16 cellular contexts compared by ENCODE assay signal in the genomic region with DNA sequence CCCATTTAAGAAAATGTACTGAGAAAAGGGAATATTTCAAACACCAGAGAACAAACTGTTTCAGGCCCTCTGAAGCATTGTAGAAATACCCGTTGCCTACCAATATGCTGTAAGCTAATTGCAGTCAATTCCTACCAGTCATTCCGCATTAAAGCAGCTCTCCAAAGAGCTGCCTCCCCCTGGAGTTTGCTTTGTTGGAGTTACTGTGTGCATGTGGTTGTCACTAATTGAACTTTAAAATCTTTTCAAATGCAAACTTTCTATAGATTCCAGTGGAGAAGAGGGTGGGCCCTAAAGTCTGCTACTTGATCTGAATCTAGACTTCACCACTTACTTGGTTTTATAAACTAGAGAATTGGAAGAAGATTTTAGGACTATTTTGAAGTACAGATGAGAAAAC.
DNase-seq lines count a peak whose midpoint lies in the region; TF ChIP-seq lines count a peak whose summit lies in the region.
"Had no signal": no experiment of that assay in that cellular context is flagged by ENCODE, and none has a peak within 500 bp of the region (broad histone marks: within the 10 kb centered on the region; RNA-seq: fewer than 3 reads in every experiment).

No MANE protein-coding gene starts in this region.

- 0 out of 2 replicates have a peak, but pooled peaks cover 4% of the 10 kb centered on the region for H3F3A ChIP-seq in OCI-LY1 (ENCODE audit: insufficient read depth, low read length)

- H3K4me3 Mint-ChIP-seq in CD4-positive, alpha-beta memory T cell = peak overlapping the region in 1 of 8 donors; percentile 56

- no peaks in the 10 kb centered on the region for H3K9me3 ChIP-seq in CD4-positive, alpha-beta memory T cell (ENCODE audit: control insufficient read depth in 1 of 2, low read length in 2 of 2)
- no peaks in the 10 kb centered on the region for H3K9me3 ChIP-seq in OCI-LY1 (ENCODE audit: low read length)

- H3K9ac ChIP-seq in OCI-LY1 (ENCODE audit: low read length) (no peak overlapping the region), rectal smooth muscle tissue (ENCODE audit: low read length) (no peak overlapping the region)

- H3K27ac Mint-ChIP-seq in CD4-positive, alpha-beta memory T cell = peak overlapping the region; percentile 10 to 97 (median 65)

- no peak overlapping the region for H3K27ac ChIP-seq in CD4-positive, alpha-beta memory T cell (ENCODE audit: low read depth, low read length)
- H3K27ac ChIP-seq in OCI-LY1 (ENCODE audit: low read depth, low read length, poor library complexity, severe bottlenecking) (peak overlapping the region; percentile 9), rectal smooth muscle tissue (ENCODE audit: low read depth, low read length) (peak overlapping the region; percentile 21), dorsolateral prefrontal cortex (peak overlapping the region in 13 of 59 donors; percentile 26 to 90 (median 82))

- DNase-seq in CD4-positive, alpha-beta memory T cell = no peak
- peak; percentile 46 for DNase-seq in iPS DF 4.7 (ENCODE audit: extremely low read depth, low spot score)
- DNase-seq in GM13976 (ENCODE audit: low spot score) = no peak
- DNase-seq in RKO (ENCODE audit: low spot score) = no peak
- DNase-seq in dorsolateral prefrontal cortex = no peak
- DNase-seq in GF-D8 (lab: John Stamatoyannopoulos, UW) = no peak
- DNase-seq: activated naive CD8-positive, alpha-beta T cell treated with anti-CD3 and anti-CD28 coated beads, Interleukin-2, amount 50 U/mL, for 24 hours; caudate nucleus; foreskin fibroblast; NCI-H146; NCI-H446 treated with DMSO at 0.1 percent for 48 hours; OCI-M1; posterior cingulate gyrus; stimulated activated naive CD8-positive, alpha-beta T cell treated with anti-CD3 and anti-CD28 coated beads, Interleukin-15, amount 100 ng/mL, for 72 hours had no signal

- no peak overlapping the region for H3K4me3 ChIP-seq in CD4-positive, alpha-beta memory T cell (ENCODE audit: low read length in 2 of 2)
- no peak overlapping the region for H3K4me3 ChIP-seq in OCI-LY1 (ENCODE audit: low read depth, low read length, poor library complexity, severe bottlenecking)
- H3K4me3 ChIP-seq in rectal smooth muscle tissue (ENCODE audit: low read length) = no peak overlapping the region
- H3K4me3 ChIP-seq in dorsolateral prefrontal cortex = no peak overlapping the region

- H3K27me3 ChIP-seq in CD4-positive, alpha-beta memory T cell (ENCODE audit: insufficient read depth, low read length) = no peaks in the 10 kb centered on the region
- no peaks in the 10 kb centered on the region for H3K27me3 ChIP-seq in OCI-LY1 (ENCODE audit: insufficient read depth, low read length)
- no peaks in the 10 kb centered on the region for H3K27me3 ChIP-seq in rectal smooth muscle tissue (ENCODE audit: control insufficient read depth, insufficient read depth, low read length)
- H3K27me3 ChIP-seq in dorsolateral prefrontal cortex = no peaks in the 10 kb centered on the region

- CTCF ChIA-PET in CD4-positive, alpha-beta memory T cell (lab: Charles Lee; ENCODE audit: partially characterized antibody) = interaction anchor here (2.5 kb wide), 1 partner anchor 53 kb away, joined by 10 read pairs; no protein-coding TSS in a partner anchor

- no peaks in the 10 kb centered on the region for H3K9me2 ChIP-seq in OCI-LY1 (ENCODE audit: low read depth, low read length)

- H4K20me1 ChIP-seq in OCI-LY1 (ENCODE audit: insufficient read depth, low read length) = no peaks in the 10 kb centered on the region

- no peaks in the 10 kb centered on the region for H3K79me2 ChIP-seq in OCI-LY1 (ENCODE audit: insufficient read depth, low read length)

- intact Hi-C loops in CD4-positive, alpha-beta memory T cell (cut with micrococcal nuclease) = loop anchor here (5.0 kb wide), 2 partner anchors 129 to 956 kb away; partner anchors contain the start of genes FGD6 and VEZT
- intact Hi-C loops in dorsolateral prefrontal cortex (cut with DNase I) = loop anchor here in 1 of 2 donors (5.0 kb wide), 2 partner anchors 114 to 196 kb away; partner anchors contain the start of genes CEP83 and PLXNC1

- POLR2A ChIA-PET in CD4-positive, alpha-beta memory T cell (lab: Charles Lee; ENCODE audit: partially characterized antibody) = interaction anchor here (3.6 kb wide), 1 partner anchor 53 kb away, joined by 30 read pairs; no protein-coding TSS in a partner anchor

- peaks cover 28 to 51% of the 10 kb centered on the region in 2 donors for H3K36me3 Mint-ChIP-seq in CD4-positive, alpha-beta memory T cell

- H3K27me3 Mint-ChIP-seq in CD4-positive, alpha-beta memory T cell = no peaks in the 10 kb centered on the region
- H3K27me3 Mint-ChIP-seq: activated naive CD8-positive, alpha-beta T cell treated with anti-CD3 and anti-CD28 coated beads, Interleukin-2, amount 50 U/mL, for 24 hours; stimulated activated naive CD8-positive, alpha-beta T cell treated with anti-CD3 and anti-CD28 coated beads, Interleukin-15, amount 100 ng/mL, for 72 hours had no signal

- peaks cover 3% of the 10 kb centered on the region for H3K36me3 ChIP-seq in CD4-positive, alpha-beta memory T cell (ENCODE audit: insufficient read depth, low read length)
- H3K36me3 ChIP-seq in OCI-LY1 (ENCODE audit: insufficient read depth, low read length) (no peaks in the 10 kb centered on the region; the same call in 1 of the 2 replicates), rectal smooth muscle tissue (ENCODE audit: control insufficient read depth, insufficient read depth, low read length) (no peaks in the 10 kb centered on the region)

- no peaks in the 10 kb centered on the region for H3K9me3 Mint-ChIP-seq in CD4-positive, alpha-beta memory T cell
- H3K9me3 Mint-ChIP-seq: activated naive CD8-positive, alpha-beta T cell treated with anti-CD3 and anti-CD28 coated beads, Interleukin-2, amount 50 U/mL, for 24 hours; stimulated activated naive CD8-positive, alpha-beta T cell treated with anti-CD3 and anti-CD28 coated beads, Interleukin-15, amount 100 ng/mL, for 72 hours had no signal

- in situ Hi-C loops in GM13976 (cut with MboI; ENCODE audit: low sequenced_read_pairs, unreplicated experiment) = no loop called here

- H3K4me2 ChIP-seq in OCI-LY1 (ENCODE audit: low read length) = no peak overlapping the region

- H3K4me1 Mint-ChIP-seq in CD4-positive, alpha-beta memory T cell = peaks cover 16 to 47% (median 29%) of the 10 kb centered on the region in 4 donors

- TF ChIP-seq CTCF in OCI-LY1 (IDR thresholded peaks at IDR 0.05; ENCODE audit: low read length) (no peak), GM13976 (IDR thresholded peaks at IDR 0.05; ENCODE audit: borderline replicate concordance, control extremely low read depth, extremely low read depth, insufficient read depth, missing control alignments) (no peak), dorsolateral prefrontal cortex (IDR thresholded peaks at IDR 0.05 in 54 of 56, conservative IDR thresholded peaks at IDR 0.05 in 2 of 56; ENCODE audit: low read depth in 1 of 56, partially characterized antibody in 56 of 56) (no peak)

- no peak overlapping the region for H2AFZ ChIP-seq in OCI-LY1 (ENCODE audit: low read length)

- H3K4me1 ChIP-seq in CD4-positive, alpha-beta memory T cell (ENCODE audit: insufficient read depth, low read length) = peaks cover 28% of the 10 kb centered on the region
- peaks cover 47% of the 10 kb centered on the region for H3K4me1 ChIP-seq in OCI-LY1 (ENCODE audit: insufficient read depth, low read length, severe bottlenecking)
- peaks cover 15% of the 10 kb centered on the region for H3K4me1 ChIP-seq in rectal smooth muscle tissue (ENCODE audit: control insufficient read depth, insufficient read depth, low read length)
